In genomic region chr11:66419825-66420224, GRCh38 we compare ENCODE assay signal across 17 cellular contexts. TPM values are rescaled to one million over a fixed set of nuclear protein-coding genes. Genes with fewer than 3 reads are reported as not detected.
A peak's percentile ranks its signal among the peaks of the same experiment; 100 is the strongest.
DNase-seq lines count a peak whose midpoint lies in the region; ATAC-seq and TF ChIP-seq lines count a peak whose summit lies in the region.
"Had no signal": no experiment of that assay in that cellular context is flagged by ENCODE, and none has a peak within 500 bp of the region (broad histone marks: within the 10 kb centered on the region; RNA-seq: fewer than 3 reads in every experiment).

No MANE protein-coding gene starts in this region.

- H3K9me3 Mint-ChIP-seq in brain, result peaks cover 0 to 10% (median 2%) of the 10 kb centered on the region in 5 experiments
- peaks cover 0 to 15% (median 8%) of the 10 kb centered on the region in 11 donors for H3K9me3 Mint-ChIP-seq in naive thymus-derived CD4-positive, alpha-beta T cell

- TF ChIP-seq EP300 in neural cell (conservative IDR thresholded peaks at IDR 0.05; ENCODE audit: poor library complexity, severe bottlenecking), result no peak

- H3K4me3 Mint-ChIP-seq in brain, result peak overlapping the region; percentile 66 to 90 (median 87)
- peak overlapping the region in 1 of 10 donors; percentile 68 for H3K4me3 Mint-ChIP-seq in naive thymus-derived CD4-positive, alpha-beta T cell
- H3K4me3 Mint-ChIP-seq: type B pancreatic cell had no signal

- peaks cover 54% of the 10 kb centered on the region for H3K4me1 Mint-ChIP-seq in brain
- peaks cover 9 to 24% (median 10%) of the 10 kb centered on the region in 7 donors for H3K4me1 Mint-ChIP-seq in naive thymus-derived CD4-positive, alpha-beta T cell

- DNase-seq in NCI-H2081 (lab: John Stamatoyannopoulos, UW) (peak; percentile 28 to 51), NCI-H2081 treated with DMSO at 0.1 percent for 48 hours (lab: John Stamatoyannopoulos, UW) (no peak), NCI-H1105 (lab: John Stamatoyannopoulos, UW) (peak; percentile 54), cerebellar nuclear complex (lab: John Stamatoyannopoulos, UW) (no peak)
- no peak for DNase-seq in naive thymus-derived CD4-positive, alpha-beta T cell
- DNase-seq: ACHN; activated CD4-positive, alpha-beta T cell treated with anti-CD3 and anti-CD28 coated beads for 4 hours; amniotic stem cell; Caco-2; dermis blood vessel endothelial cell; KBM-7; kidney; NCI-H187 had no signal

- no peaks in the 10 kb centered on the region for H3K9me3 ChIP-seq in neural cell (ENCODE audit: low read length)
- H3K9me3 ChIP-seq in naive thymus-derived CD4-positive, alpha-beta T cell (ENCODE audit: control insufficient read depth in 2 of 3, low read length in 3 of 3), result no peaks in the 10 kb centered on the region

- H3K27ac Mint-ChIP-seq in brain, result peak overlapping the region in 2 of 5 experiments; percentile 91 to 97
- peak overlapping the region in 2 of 9 donors; percentile 36 to 72 for H3K27ac Mint-ChIP-seq in naive thymus-derived CD4-positive, alpha-beta T cell
- H3K27ac Mint-ChIP-seq: type B pancreatic cell had no signal

- H3K4me2 ChIP-seq in neural cell (ENCODE audit: low read length), result peak overlapping the region; percentile 99

- no peak overlapping the region for H2AFZ ChIP-seq in neural cell (ENCODE audit: low read depth, low read length)

- H3K9ac ChIP-seq in neural cell (ENCODE audit: low read length), result peak overlapping the region; percentile 97

- H3K36me3 Mint-ChIP-seq in brain, result peaks cover 12% of the 10 kb centered on the region
- H3K36me3 Mint-ChIP-seq in naive thymus-derived CD4-positive, alpha-beta T cell, result peaks cover 0 to 5% (median 3%) of the 10 kb centered on the region in 5 donors
- H3K36me3 Mint-ChIP-seq: type B pancreatic cell had no signal

- no peaks in the 10 kb centered on the region for H3K36me3 ChIP-seq in neural cell (ENCODE audit: insufficient read depth, low read length)
- no peaks in the 10 kb centered on the region for H3K36me3 ChIP-seq in naive thymus-derived CD4-positive, alpha-beta T cell (ENCODE audit: control insufficient read depth in 2 of 3, insufficient read depth in 3 of 3, low read length in 3 of 3)

- POLR2A ChIA-PET in naive thymus-derived CD4-positive, alpha-beta T cell (lab: Charles Lee), result no interaction called here

- no peaks in the 10 kb centered on the region for H3F3A ChIP-seq in neural cell (ENCODE audit: insufficient read depth, low read length, poor library complexity, severe bottlenecking)

- peaks cover 50% of the 10 kb centered on the region for H3K27me3 Mint-ChIP-seq in brain
- peaks cover 23 to 47% (median 46%) of the 10 kb centered on the region in 5 donors for H3K27me3 Mint-ChIP-seq in naive thymus-derived CD4-positive, alpha-beta T cell

- H3K9me2 ChIP-seq in neural cell (ENCODE audit: insufficient read depth, low read length), result no peaks in the 10 kb centered on the region

- H3K4me3 ChIP-seq in neural cell (ENCODE audit: low read length), result peak overlapping the region; percentile 94
- no peak overlapping the region for H3K4me3 ChIP-seq in naive thymus-derived CD4-positive, alpha-beta T cell (ENCODE audit: low read length)

- H4K20me1 ChIP-seq in neural cell (ENCODE audit: insufficient read depth), result no peaks in the 10 kb centered on the region

- peak overlapping the region; percentile 92 for H3K27ac ChIP-seq in neural cell (ENCODE audit: low read length)
- no peak overlapping the region for H3K27ac ChIP-seq in naive thymus-derived CD4-positive, alpha-beta T cell (ENCODE audit: low read depth, low read length)

- no peak for ATAC-seq in GM21786 (IDR thresholded peaks at IDR 0.05; ENCODE audit: unreplicated experiment)
- ATAC-seq in naive thymus-derived CD4-positive, alpha-beta T cell, result no peak

- CTCF ChIA-PET in naive thymus-derived CD4-positive, alpha-beta T cell (lab: Charles Lee), result interaction anchor here (2.7 kb wide), 1 partner anchor 11 kb away, joined by 9 read pairs; no protein-coding TSS in a partner anchor

- TF ChIP-seq CTCF in brain (conservative IDR thresholded peaks at IDR 0.05) (no peak), neural cell (IDR thresholded peaks at IDR 0.05; ENCODE audit: poor library complexity, severe bottlenecking) (no peak)

- intact Hi-C loops in naive thymus-derived CD4-positive, alpha-beta T cell (cut with micrococcal nuclease), result loop anchor here in 1 of 2 donors (5.0 kb wide), 1 partner anchor 257 kb away; the partner anchor contains the start of gene RBM4B

- H3K4me1 ChIP-seq in naive thymus-derived CD4-positive, alpha-beta T cell (ENCODE audit: control insufficient read depth in 2 of 2, insufficient read depth in 2 of 2, low read length in 2 of 2), result no peaks in the 10 kb centered on the region
- H3K4me1 ChIP-seq: Caco-2 had no signal

- peaks cover 3% of the 10 kb centered on the region for H3K79me2 ChIP-seq in neural cell (replicated peaks; ENCODE audit: insufficient read depth, low read length)

- no peak for TF ChIP-seq RAD21 in neural cell (conservative IDR thresholded peaks at IDR 0.05)

- H3K27me3 ChIP-seq in neural cell (ENCODE audit: insufficient read depth, low read depth, low read length), result peaks cover 41% of the 10 kb centered on the region
- H3K27me3 ChIP-seq in naive thymus-derived CD4-positive, alpha-beta T cell (ENCODE audit: control insufficient read depth in 2 of 2, insufficient read depth in 2 of 2, low read length in 2 of 2), result peaks cover 7 to 22% of the 10 kb centered on the region in 2 donors

TF ChIP-seq in neural cell, 6 proteins besides CTCF, POLR2A, EP300 and RAD21:
- no peak for TF ChIP-seq EZH2 (IDR thresholded peaks at IDR 0.05; ENCODE audit: borderline replicate concordance, insufficient read depth, low read length, poor library complexity, severe bottlenecking)
- TF ChIP-seq POLR2AphosphoS5 (IDR thresholded peaks at IDR 0.05), result peak; percentile 4
- TF ChIP-seq MXI1 (conservative IDR thresholded peaks at IDR 0.05; ENCODE audit: poor library complexity, severe bottlenecking), result no peak

RNA-seq across cellular contexts. Expression of gene NPAS4, which starts 1.0 kb away (rescaled TPM):
- not detected for polyA plus RNA-seq in brain (ENCODE audit: insufficient read depth, low read depth, low replicate concordance)
- 6.7 and 10.6 TPM in 2 replicates for polyA plus RNA-seq in neural cell
- 13.4 and 21.9 TPM in 2 replicates for polyA minus RNA-seq in neural cell
- total RNA-seq in naive thymus-derived CD4-positive, alpha-beta T cell, result under 1 TPM in 1 of 5 experiments, not detected in 4; 0.53 TPM
- polyA plus RNA-seq in naive thymus-derived CD4-positive, alpha-beta T cell, result not detected
- total RNA-seq: Caco-2, dermis blood vessel endothelial cell had no signal

RNA-seq across cellular contexts. Expression of gene MRPL11, which starts 18.8 kb away (rescaled TPM):
- 75.6 TPM for polyA plus RNA-seq in brain (ENCODE audit: insufficient read depth, low read depth, low replicate concordance)
- polyA plus RNA-seq in neural cell, result 50.9 and 54.3 TPM in 2 replicates
- polyA minus RNA-seq in neural cell, result 13.1 and 15.2 TPM in 2 replicates
- 10 to 100 TPM; 23.5 to 64.1 (median 24.0) TPM for total RNA-seq in naive thymus-derived CD4-positive, alpha-beta T cell
- polyA plus RNA-seq in naive thymus-derived CD4-positive, alpha-beta T cell, result 10 to 100 TPM; 83.2 to 89.3 TPM

RNA-seq across cellular contexts. Expression of gene PELI3, which starts 46.9 kb away (rescaled TPM):
- 27.7 TPM for polyA plus RNA-seq in brain (ENCODE audit: insufficient read depth, low read depth, low replicate concordance)
- 13.3 and 16.2 TPM in 2 replicates for polyA plus RNA-seq in neural cell
- 21.4 and 26.3 TPM in 2 replicates for polyA minus RNA-seq in neural cell
- total RNA-seq in naive thymus-derived CD4-positive, alpha-beta T cell, result 10 to 100 TPM; 10.6 to 27.3 (median 18.6) TPM
- 1 to 10 TPM; 5.2 to 8.4 TPM for polyA plus RNA-seq in naive thymus-derived CD4-positive, alpha-beta T cell

RNA-seq across cellular contexts. Expression of gene SLC29A2, which starts 48.3 kb away (rescaled TPM):
- 4.8 TPM for polyA plus RNA-seq in brain (ENCODE audit: insufficient read depth, low read depth, low replicate concordance)
- 1.7 and 2.2 TPM in 2 replicates for polyA plus RNA-seq in neural cell
- polyA minus RNA-seq in neural cell, result 1.5 and 2.1 TPM in 2 replicates
- 10 to 100 TPM in 3 of 5 experiments, 1 to 10 TPM in 2; 6.0 to 18.9 (median 12.0) TPM for total RNA-seq in naive thymus-derived CD4-positive, alpha-beta T cell
- 1 to 10 TPM; 2.7 to 6.2 TPM for polyA plus RNA-seq in naive thymus-derived CD4-positive, alpha-beta T cell

Comparison
In these comparisons a context has a peak if more than half of its experiments do, and no peak if none do; other contexts are left out.
1. DNase-seq: peak in NCI-H2081 (2 of 2) and NCI-H1105 (single experiment); none in NCI-H2081 treated with DMSO at 0.1 percent for 48 hours (single experiment), cerebellar nuclear complex (0 of 2) and naive thymus-derived CD4-positive, alpha-beta T cell (0 of 9).